Comparison of ENCODE assay signal across 8 cellular contexts in genomic region chr16:58734459-58734787, GRCh38. TPM values are rescaled to one million over a fixed set of nuclear protein-coding genes. Genes with fewer than 3 reads are reported as not detected.
DNase-seq lines count a peak whose midpoint lies in the region; ATAC-seq, FAIRE-seq and TF ChIP-seq lines count a peak whose summit lies in the region.

No MANE protein-coding gene starts in this region.

- DNase-seq in activated CD4-positive, alpha-beta T cell treated with anti-CD3 and anti-CD28 coated beads for 36 hours = no peak
- DNase-seq in activated CD4-positive, alpha-beta T cell treated with anti-CD3 and anti-CD28 coated beads, Interleukin-2, amount 50 U/mL, for 48 hours = no peak
- DNase-seq in activated naive CD8-positive, alpha-beta T cell treated with anti-CD3 and anti-CD28 coated beads for 36 hours = no peak
- DNase-seq in kidney (no peak), suprapubic skin (ENCODE audit: low spot score in 2 of 2) (no peak), HK-2 (ENCODE audit: unreplicated experiment) (no peak), NCI-H2107 treated with DMSO at 0.1 percent for 48 hours (lab: John Stamatoyannopoulos, UW; ENCODE audit: unreplicated experiment) (no peak)

- H3K9me3 Mint-ChIP-seq in activated CD4-positive, alpha-beta T cell treated with anti-CD3 and anti-CD28 coated beads for 36 hours (ENCODE audit: low read depth) = no peaks in the 10 kb centered on the region
- H3K9me3 Mint-ChIP-seq in activated naive CD8-positive, alpha-beta T cell treated with anti-CD3 and anti-CD28 coated beads for 36 hours = no peaks in the 10 kb centered on the region

- H3K27ac ChIP-seq in kidney (ENCODE audit: low read depth in 2 of 2, low read length in 2 of 2) (peak overlapping the region in 1 of 2 donors; percentile 81), suprapubic skin (peak overlapping the region; percentile 62)

- H3K9me3 ChIP-seq in kidney (ENCODE audit: control insufficient read depth in 1 of 2, low read length in 2 of 2) (no peaks in the 10 kb centered on the region), suprapubic skin (no peaks in the 10 kb centered on the region)

- no peak overlapping the region for H3K9ac ChIP-seq in kidney (ENCODE audit: low read length in 2 of 2)

- peak overlapping the region; percentile 97 for H3K27ac Mint-ChIP-seq in activated CD4-positive, alpha-beta T cell treated with anti-CD3 and anti-CD28 coated beads for 36 hours
- H3K27ac Mint-ChIP-seq in activated naive CD8-positive, alpha-beta T cell treated with anti-CD3 and anti-CD28 coated beads for 36 hours = peak overlapping the region; percentile 99

- no peak for TF ChIP-seq POLR2A in suprapubic skin (IDR thresholded peaks at IDR 0.05)

- intact Hi-C loops in activated CD4-positive, alpha-beta T cell treated with anti-CD3 and anti-CD28 coated beads for 36 hours (cut with DNase I, micrococcal nuclease) = loop anchor here (1.0 to 10.0 kb wide), 8 partner anchors 22 to 540 kb away; partner anchors contain the start of genes CSNK2A2 (in 1 of the 2), SETD6 (in 1 of the 2) and SLC38A7 (in 1 of the 2)
- intact Hi-C loops in kidney (cut with DNase I) = no loop called here

- no peak for FAIRE-seq in kidney (lab: Jason Lieb, UNC)

- peaks cover 39% of the 10 kb centered on the region for H3K4me1 Mint-ChIP-seq in activated CD4-positive, alpha-beta T cell treated with anti-CD3 and anti-CD28 coated beads for 36 hours
- peaks cover 34% of the 10 kb centered on the region for H3K4me1 Mint-ChIP-seq in activated naive CD8-positive, alpha-beta T cell treated with anti-CD3 and anti-CD28 coated beads for 36 hours

- peak overlapping the region; percentile 92 for H3K4me3 Mint-ChIP-seq in activated CD4-positive, alpha-beta T cell treated with anti-CD3 and anti-CD28 coated beads for 36 hours
- peak overlapping the region; percentile 99 for H3K4me3 Mint-ChIP-seq in activated naive CD8-positive, alpha-beta T cell treated with anti-CD3 and anti-CD28 coated beads for 36 hours

- CTCF ChIA-PET in activated CD4-positive, alpha-beta T cell treated with anti-CD3 and anti-CD28 coated beads for 36 hours (lab: Charles Lee) = interaction anchor here (1.4 kb wide), 2 partner anchors 9 to 50 kb away, joined by 4 to 5 read pairs; partner anchors contain the start of gene SLC38A7

- no peak for ATAC-seq in activated CD4-positive, alpha-beta T cell treated with anti-CD3 and anti-CD28 coated beads for 36 hours
- ATAC-seq in GM18520 (IDR thresholded peaks at IDR 0.05; ENCODE audit: unreplicated experiment) = no peak

- peaks cover 19% of the 10 kb centered on the region for H3K36me3 Mint-ChIP-seq in activated CD4-positive, alpha-beta T cell treated with anti-CD3 and anti-CD28 coated beads for 36 hours (ENCODE audit: low read depth)
- H3K36me3 Mint-ChIP-seq in activated naive CD8-positive, alpha-beta T cell treated with anti-CD3 and anti-CD28 coated beads for 36 hours = peaks cover 17% of the 10 kb centered on the region

- TF ChIP-seq EP300 in suprapubic skin (IDR thresholded peaks at IDR 0.05) = no peak

- POLR2A ChIA-PET in activated CD4-positive, alpha-beta T cell treated with anti-CD3 and anti-CD28 coated beads for 36 hours (lab: Charles Lee) = no interaction called here

- H3K4me1 ChIP-seq in kidney (ENCODE audit: control insufficient read depth in 1 of 2, insufficient read depth in 1 of 2, low read depth in 1 of 2, low read length in 2 of 2) (peaks cover 7 to 23% of the 10 kb centered on the region in 2 donors), suprapubic skin (peaks cover 31% of the 10 kb centered on the region)

- H3K4me3 ChIP-seq in kidney (ENCODE audit: low read length in 2 of 2) (peak overlapping the region; percentile 71 to 86), suprapubic skin (peak overlapping the region; percentile 95)

- no peaks in the 10 kb centered on the region for H3K27me3 ChIP-seq in suprapubic skin

- 31% methylated on average over 8 of the region's 8 CpGs for WGBS in suprapubic skin

- TF ChIP-seq CTCF in kidney (IDR thresholded peaks at IDR 0.05; ENCODE audit: borderline replicate concordance, extremely low read depth, insufficient read depth) (no peak), suprapubic skin (IDR thresholded peaks at IDR 0.05) (no peak)

- no peaks in the 10 kb centered on the region for H3K27me3 Mint-ChIP-seq in activated CD4-positive, alpha-beta T cell treated with anti-CD3 and anti-CD28 coated beads for 36 hours
- H3K27me3 Mint-ChIP-seq in activated naive CD8-positive, alpha-beta T cell treated with anti-CD3 and anti-CD28 coated beads for 36 hours = no peaks in the 10 kb centered on the region

- H3K36me3 ChIP-seq in kidney (ENCODE audit: control insufficient read depth in 1 of 2, insufficient read depth in 2 of 2, low read length in 2 of 2) = no peaks in the 10 kb centered on the region
- no peaks in the 10 kb centered on the region for H3K36me3 ChIP-seq in suprapubic skin

RNA-seq across cellular contexts. Expression of gene GOT2, which starts 0.3 kb away (rescaled TPM):
- 100 to 1,000 TPM; 128 to 133 TPM for total RNA-seq in activated CD4-positive, alpha-beta T cell treated with anti-CD3 and anti-CD28 coated beads for 36 hours
- 100 to 1,000 TPM; 162 to 165 TPM for total RNA-seq in activated naive CD8-positive, alpha-beta T cell treated with anti-CD3 and anti-CD28 coated beads for 36 hours
- total RNA-seq in kidney = 81.4 TPM
- polyA plus RNA-seq in kidney (ENCODE audit: insufficient read depth, low read depth, low replicate concordance) = 160 TPM
- 10 to 100 TPM; 44.9 to 92.5 (median 78.8) TPM for total RNA-seq in suprapubic skin

RNA-seq across cellular contexts. Expression of gene SLC38A7, which starts 49.9 kb away (rescaled TPM):
- 1 to 10 TPM; 4.5 to 6.5 TPM for total RNA-seq in activated CD4-positive, alpha-beta T cell treated with anti-CD3 and anti-CD28 coated beads for 36 hours
- 10 to 100 TPM in 1 of 2 experiments, 1 to 10 TPM in 1; 9.6 to 11.8 TPM for total RNA-seq in activated naive CD8-positive, alpha-beta T cell treated with anti-CD3 and anti-CD28 coated beads for 36 hours
- 22.7 TPM for total RNA-seq in kidney
- polyA plus RNA-seq in kidney (ENCODE audit: insufficient read depth, low read depth, low replicate concordance) = 8.2 TPM
- total RNA-seq in suprapubic skin = 10 to 100 TPM in 3 of 4 donors, 1 to 10 TPM in 1; 8.9 to 14.5 (median 13.3) TPM
